ENCODE assay signal across 21 cellular contexts in genomic region chr3:167078070-167078622, GRCh38.
DNase-seq lines count a peak whose midpoint lies in the region; ATAC-seq, FAIRE-seq and TF ChIP-seq lines count a peak whose summit lies in the region.
"Had no signal": no experiment of that assay in that cellular context is flagged by ENCODE, and none has a peak within 500 bp of the region (broad histone marks: within the 10 kb centered on the region; RNA-seq: fewer than 3 reads in every experiment).

No MANE protein-coding gene starts in this region.

- no peak overlapping the region for H3K27ac ChIP-seq in H1 (ENCODE audit: low read depth, low read length)
- H3K27ac ChIP-seq: transverse colon had no signal

- intact Hi-C loops in Calu3 (cut with micrococcal nuclease; ENCODE audit: unreplicated experiment), result no loop called here

- H3K56ac ChIP-seq in H1 (replicated peaks; ENCODE audit: insufficient read length, low read depth, low read length), result peak overlapping the region; percentile 11

- no peak overlapping the region for H3K18ac ChIP-seq in H1 (ENCODE audit: extremely low read depth, low read length)

- H2BK20ac ChIP-seq in H1 (ENCODE audit: low read length), result no peak overlapping the region

- no peak overlapping the region for H3K27ac Mint-ChIP-seq in Calu3 (ENCODE audit: unreplicated experiment)
- H3K27ac Mint-ChIP-seq: activated naive CD8-positive, alpha-beta T cell treated with anti-CD3 and anti-CD28 coated beads, Interleukin-2, amount 50 U/mL, for 24 hours; immature natural killer cell had no signal

- no peak for TF ChIP-seq POLR2A in H1 (IDR thresholded peaks at IDR 0.05; ENCODE audit: control extremely low read depth in 1 of 2, low read depth in 2 of 2, low read length in 2 of 2)

- no peaks in the 10 kb centered on the region for H3K36me3 ChIP-seq in H1 (ENCODE audit: control insufficient read depth in 2 of 4, insufficient read depth in 4 of 4, low read length in 3 of 4)
- H3K36me3 ChIP-seq: HAP-1, transverse colon had no signal

- H4K5ac ChIP-seq in H1 (ENCODE audit: insufficient read length, low read depth, low read length), result no peak overlapping the region

- CTCF ChIA-PET in Calu3 (lab: Charles Lee) (no interaction called here), H1 (lab: Charles Lee; ENCODE audit: partially characterized antibody) (interaction anchor here (1.2 kb wide), 1 partner anchor 89 kb away, joined by 3 read pairs; no protein-coding TSS in a partner anchor)

- POLR2A ChIA-PET in H1 (lab: Charles Lee; ENCODE audit: partially characterized antibody), result no interaction called here

- no peak overlapping the region for H2AK5ac ChIP-seq in H1 (ENCODE audit: low read depth, low read length)

- H2BK12ac ChIP-seq in H1 (ENCODE audit: low read depth, low read length), result no peak overlapping the region

- no peaks in the 10 kb centered on the region for H3K23me2 ChIP-seq in H1 (ENCODE audit: low read depth, low read length)

- H2BK120ac ChIP-seq in H1 (replicated peaks; ENCODE audit: low read depth, low read length), result no peak overlapping the region

- WGBS in H1 (ENCODE audit: extremely low coverage in 1 of 2, insufficient coverage in 1 of 2, insufficient read length in 1 of 2, insufficient replicate concordance in 2 of 2, low coverage in 1 of 2, low lambda C conversion rate in 2 of 2, missing lambda C conversion rate in 1 of 2), 2 experiments, result 78% methylated on average over 7 of the region's 7 CpGs; no CpG with 5 or more reads in 1 of the 2 experiments

- H3K9me3 ChIP-seq in H1 (ENCODE audit: insufficient read depth in 2 of 2, low read depth in 1 of 2, low read length in 1 of 2), result no peaks in the 10 kb centered on the region
- H3K9me3 ChIP-seq: HAP-1, transverse colon had no signal

- H2BK5ac ChIP-seq in H1 (ENCODE audit: low read depth, low read length), result no peak overlapping the region

- H3K79me2 ChIP-seq in H1 (ENCODE audit: control insufficient read depth in 1 of 2, insufficient read depth in 2 of 2, low read length in 2 of 2), result no peaks in the 10 kb centered on the region

- no TSS peak for BruUV-seq in Calu3 (replicated peaks; lab: Mats Ljungman, UMichigan)

- H4K8ac ChIP-seq in H1 (ENCODE audit: extremely low read depth, insufficient read depth, low read length), result no peak overlapping the region

- no peaks in the 10 kb centered on the region for H3K27me3 Mint-ChIP-seq in Calu3 (ENCODE audit: unreplicated experiment)
- H3K27me3 Mint-ChIP-seq: activated naive CD8-positive, alpha-beta T cell treated with anti-CD3 and anti-CD28 coated beads, Interleukin-2, amount 50 U/mL, for 24 hours had no signal

- H3K14ac ChIP-seq in H1 (ENCODE audit: insufficient read length), result no peak overlapping the region

- H3K36me3 Mint-ChIP-seq in Calu3 (ENCODE audit: insufficient read depth, unreplicated experiment), result no peaks in the 10 kb centered on the region

- no peaks in the 10 kb centered on the region for H4K20me1 ChIP-seq in H1 (replicated peaks in 1 of 2; ENCODE audit: control insufficient read depth in 1 of 2, insufficient read depth in 2 of 2, low read length in 2 of 2)

- no peak overlapping the region for H2BK15ac ChIP-seq in H1 (ENCODE audit: low read length)

- H2AFZ ChIP-seq in H1 (ENCODE audit: low read length), result peak overlapping the region; percentile 31; the same call in 1 of the 2 replicates

- H3K23ac ChIP-seq in H1 (ENCODE audit: insufficient read length), result no peak overlapping the region

- peaks cover 12% of the 10 kb centered on the region for H3K4me1 Mint-ChIP-seq in Calu3 (ENCODE audit: low read depth, unreplicated experiment)
- H3K4me1 Mint-ChIP-seq: activated naive CD8-positive, alpha-beta T cell treated with anti-CD3 and anti-CD28 coated beads, Interleukin-2, amount 50 U/mL, for 24 hours; immature natural killer cell had no signal

- TF ChIP-seq CTCF in Calu3 (IDR thresholded peaks at IDR 0.05; ENCODE audit: unreplicated experiment) (no peak), H1 (IDR thresholded peaks at IDR 0.05; ENCODE audit: control extremely low read depth in 1 of 3, insufficient read depth in 1 of 3, low read depth in 1 of 3, low read length in 3 of 3) (no peak)

- H3K9me3 Mint-ChIP-seq in Calu3 (ENCODE audit: low read depth, unreplicated experiment), result peaks cover 5% of the 10 kb centered on the region

- H3K79me1 ChIP-seq in H1 (ENCODE audit: low read depth, low read length), result no peaks in the 10 kb centered on the region

- H3K9ac ChIP-seq in H1 (replicated peaks in 1 of 4; ENCODE audit: extremely low read depth in 1 of 4, low read depth in 3 of 4, low read length in 3 of 4), result no peak overlapping the region

- no peak overlapping the region for H3K4me2 ChIP-seq in H1 (ENCODE audit: insufficient read depth in 1 of 2, low read depth in 2 of 2, low read length in 2 of 2)

- no peak for TF ChIP-seq EP300 in H1 (IDR thresholded peaks at IDR 0.05; ENCODE audit: borderline replicate concordance in 1 of 2, low read depth in 2 of 2, low read length in 2 of 2)

- ATAC-seq in HG02885 (IDR thresholded peaks at IDR 0.05; ENCODE audit: poor library complexity, unreplicated experiment), result peak; percentile 41
- no peak for ATAC-seq in GM21619 (IDR thresholded peaks at IDR 0.05; ENCODE audit: unreplicated experiment)
- no peak for ATAC-seq in GM18870 (IDR thresholded peaks at IDR 0.05; ENCODE audit: unreplicated experiment)
- ATAC-seq in HG02763 (IDR thresholded peaks at IDR 0.05; ENCODE audit: unreplicated experiment), result no peak
- ATAC-seq: activated naive CD8-positive, alpha-beta T cell treated with anti-CD3 and anti-CD28 coated beads, Interleukin-2, amount 50 U/mL, for 24 hours; K562 had no signal

- no peak overlapping the region for H3K4me3 ChIP-seq in H1 (ENCODE audit: extremely low read depth in 1 of 4, insufficient read depth in 2 of 4, low read depth in 3 of 4, low read length in 4 of 4)
- H3K4me3 ChIP-seq: HAP-1, K562, transverse colon had no signal

- H3K4ac ChIP-seq in H1 (replicated peaks; ENCODE audit: insufficient read length, low read depth, low read length), result no peak overlapping the region

- DNase-seq in Calu3, result no peak
- peak; percentile 14 for DNase-seq in OCI-M1 (lab: John Stamatoyannopoulos, UW)
- DNase-seq in H1 (ENCODE audit: low read depth in 1 of 2, low spot score in 2 of 2), result no peak
- no peak for DNase-seq in stimulated activated naive CD4-positive, alpha-beta T cell treated with Interleukin-2 at 50 U/mL for 16 hours (lab: John Stamatoyannopoulos, UW)
- DNase-seq: activated CD4-positive, alpha-beta T cell treated with anti-CD3 and anti-CD28 coated beads for 48 hours; activated naive CD8-positive, alpha-beta T cell treated with anti-CD3 and anti-CD28 coated beads, Interleukin-2, amount 50 U/mL, for 24 hours; activated T-cell treated with anti-CD3 and anti-CD28 coated beads, Interleukin-2, amount 50 U/mL, for 48 hours; foreskin melanocyte; immature natural killer cell; NCI-H1436; NCI-H526 treated with DMSO at 0.1 percent for 48 hours; stimulated activated CD4-positive, alpha-beta T cell treated with anti-CD3 and anti-CD28 coated beads, Interleukin-4, amount 100 ng/mL, for 24 hours; transverse colon had no signal

- no peaks in the 10 kb centered on the region for H3K27me3 ChIP-seq in H1 (replicated peaks in 1 of 4; ENCODE audit: control insufficient read depth in 3 of 4, extremely low read depth in 1 of 4, insufficient read depth in 3 of 4, low read length in 3 of 4)
- H3K27me3 ChIP-seq: transverse colon had no signal

- H4K91ac ChIP-seq in H1 (replicated peaks; ENCODE audit: insufficient read length, low read length), result no peak overlapping the region

- peaks cover 0 to 3% (median 0%) of the 10 kb centered on the region in 4 experiments; a peak in 2 of 7 replicates for H3K4me1 ChIP-seq in H1 (replicated peaks in 1 of 4; ENCODE audit: control insufficient read depth in 3 of 4, insufficient read depth in 4 of 4, low read length in 3 of 4)
- H3K4me1 ChIP-seq: HAP-1, transverse colon had no signal

- H3K4me3 Mint-ChIP-seq in Calu3 (ENCODE audit: low read depth, unreplicated experiment), result peak overlapping the region; percentile 21
- H3K4me3 Mint-ChIP-seq: activated naive CD8-positive, alpha-beta T cell treated with anti-CD3 and anti-CD28 coated beads, Interleukin-2, amount 50 U/mL, for 24 hours; immature natural killer cell had no signal

- no peak for FAIRE-seq in H1 (lab: Jason Lieb, UNC)
- FAIRE-seq: D721Med, endometrium, K562 had no signal

- TF ChIP-seq RAD21 in H1 (IDR thresholded peaks at IDR 0.05 in 1 of 2, conservative IDR thresholded peaks at IDR 0.05 in 1 of 2; ENCODE audit: low read depth in 2 of 2, low read length in 2 of 2), result no peak

TF ChIP-seq in H1, 55 proteins besides CTCF, POLR2A, EP300 and RAD21 (continues in another document):
- TF ChIP-seq KDM4A (IDR thresholded peaks at IDR 0.05; ENCODE audit: low read depth, low read length, severe bottlenecking), result no peak
- no peak for TF ChIP-seq KDM1A (IDR thresholded peaks at IDR 0.05; ENCODE audit: borderline replicate concordance, low read length)
- TF ChIP-seq BRCA1 (IDR thresholded peaks at IDR 0.05; ENCODE audit: low read depth, low read length), result no peak
- TF ChIP-seq GTF2F1 (IDR thresholded peaks at IDR 0.05; ENCODE audit: borderline replicate concordance, low read depth, low read length), result no peak
- TF ChIP-seq CHD2 (IDR thresholded peaks at IDR 0.05; ENCODE audit: low read length), result no peak
- no peak for TF ChIP-seq HDAC6 (IDR thresholded peaks at IDR 0.05; ENCODE audit: low read depth, low read length)
- no peak for TF ChIP-seq SIRT6 (IDR thresholded peaks at IDR 0.05; ENCODE audit: low read length)
- TF ChIP-seq HDAC2 (IDR thresholded peaks at IDR 0.05; ENCODE audit: borderline replicate concordance in 1 of 2, low read depth in 2 of 2, low read length in 2 of 2), result no peak
- TF ChIP-seq USF2 (IDR thresholded peaks at IDR 0.05; ENCODE audit: low read length), result no peak
- no peak for TF ChIP-seq SIX5 (IDR thresholded peaks at IDR 0.05; ENCODE audit: low read depth, low read length)
- TF ChIP-seq CHD1 (IDR thresholded peaks at IDR 0.05; ENCODE audit: low read depth, low read length), result no peak
